15 cellular contexts compared by ENCODE assay signal in the genomic region with DNA sequence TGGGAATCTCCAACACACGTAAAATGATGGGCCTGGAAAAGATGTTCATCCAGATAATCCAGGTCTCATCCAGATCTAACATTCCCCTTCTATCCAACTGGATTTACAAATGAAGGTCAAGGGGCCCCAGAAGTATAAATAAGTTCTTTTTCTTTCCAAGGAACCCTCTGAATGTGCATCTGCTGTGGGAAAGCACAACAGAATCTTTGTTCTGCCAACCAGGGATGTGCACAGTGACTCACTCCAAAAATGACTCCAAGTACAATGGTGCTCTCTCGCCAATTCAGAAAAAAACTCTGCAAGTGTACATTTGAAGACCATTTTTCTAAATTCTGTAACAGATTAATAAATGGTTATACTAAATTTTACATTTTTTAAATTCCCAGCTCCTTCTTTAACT.
A peak's percentile ranks its signal among the peaks of the same experiment; 100 is the strongest.
DNase-seq lines count a peak whose midpoint lies in the region; ATAC-seq and TF ChIP-seq lines count a peak whose summit lies in the region.
"Had no signal": no experiment of that assay in that cellular context is flagged by ENCODE, and none has a peak within 500 bp of the region (broad histone marks: within the 10 kb centered on the region; RNA-seq: fewer than 3 reads in every experiment).

No MANE protein-coding gene starts in this region.

- H3K27ac ChIP-seq in RWPE2 (ENCODE audit: poor library complexity, severe bottlenecking) (no peak overlapping the region), neutrophil (peak overlapping the region; percentile 45)
- H3K27ac ChIP-seq: BLaER1, parathyroid adenoma had no signal

- TF ChIP-seq CTCF in RWPE2 (IDR thresholded peaks at IDR 0.05; ENCODE audit: poor library complexity, severe bottlenecking): no peak
- no peak for TF ChIP-seq CTCF in fibroblast of mammary gland (conservative IDR thresholded peaks at IDR 0.05; ENCODE audit: control insufficient read depth, insufficient read depth, low read depth, low read length)
- TF ChIP-seq CTCF in neutrophil (IDR thresholded peaks at IDR 0.05): no peak

- DNase-seq in C1 segment of cervical spinal cord (lab: John Stamatoyannopoulos, UW) (peak in 9 of 14 donors; percentile 7 to 53 (median 31)), RWPE2 (ENCODE audit: low spot score) (no peak), fibroblast of mammary gland (ENCODE audit: low read depth) (peak; percentile 75), NCI-H146 (lab: John Stamatoyannopoulos, UW) (no peak)
- no peak for DNase-seq in activated CD4-positive, alpha-beta T cell treated with anti-CD3 and anti-CD28 coated beads, Interleukin-2, amount 50 U/mL, for 1 hour
- DNase-seq: activated naive CD8-positive, alpha-beta T cell treated with anti-CD3 and anti-CD28 coated beads, Interleukin-2, amount 10 ng/mL, durations not matched to agents 7 days and 5 days; HFFc6; NCI-H1105 treated with DMSO at 0.1 percent for 48 hours; NCI-H524 had no signal

- H3K9me3 ChIP-seq in RWPE2 (ENCODE audit: severe bottlenecking): no peaks in the 10 kb centered on the region
- H3K9me3 ChIP-seq in neutrophil: no peaks in the 10 kb centered on the region

- H3K4me1 ChIP-seq in RWPE2 (ENCODE audit: insufficient read depth, poor library complexity, severe bottlenecking) (no peaks in the 10 kb centered on the region), neutrophil (ENCODE audit: control insufficient read depth in 1 of 2, insufficient read depth in 1 of 2, low read depth in 1 of 2, low read length in 1 of 2) (peaks cover 20 to 30% of the 10 kb centered on the region in 2 experiments)
- H3K4me1 ChIP-seq: BLaER1, parathyroid adenoma had no signal

- no peaks in the 10 kb centered on the region for H3K27me3 ChIP-seq in RWPE2 (ENCODE audit: insufficient read depth, poor library complexity, severe bottlenecking)
- H3K27me3 ChIP-seq in neutrophil: no peaks in the 10 kb centered on the region
- H3K27me3 ChIP-seq: BLaER1 had no signal

- H3K36me3 ChIP-seq in RWPE2 (ENCODE audit: low read depth): no peaks in the 10 kb centered on the region
- peaks cover 8% of the 10 kb centered on the region for H3K36me3 ChIP-seq in neutrophil

- H3K4me3 ChIP-seq in RWPE2 (ENCODE audit: severe bottlenecking): no peak overlapping the region
- no peak overlapping the region for H3K4me3 ChIP-seq in fibroblast of mammary gland (ENCODE audit: control insufficient read depth, low read depth, low read length)
- H3K4me3 ChIP-seq in neutrophil (ENCODE audit: low read depth in 1 of 2, low read length in 1 of 2): no peak overlapping the region
- H3K4me3 ChIP-seq: BLaER1, lung had no signal

- peak; percentile 38; the same call in 1 of the 3 replicates for ATAC-seq in RWPE2 (ENCODE audit: low read depth)
- no peak for ATAC-seq in GM19324 (IDR thresholded peaks at IDR 0.05; ENCODE audit: low FRiP score, unreplicated experiment)
- ATAC-seq in GM21619 (IDR thresholded peaks at IDR 0.05; ENCODE audit: unreplicated experiment): no peak

Comparison
In these comparisons a context has a peak if more than half of its experiments do, and no peak if none do; other contexts are left out.
1. DNase-seq: peak in C1 segment of cervical spinal cord (9 of 14) and fibroblast of mammary gland (single experiment); none in RWPE2 (single experiment), NCI-H146 (single experiment) and activated CD4-positive, alpha-beta T cell treated with anti-CD3 and anti-CD28 coated beads, Interleukin-2, amount 50 U/mL, for 1 hour (single experiment).